ENCODE assay signal across 8 cellular contexts in the genomic region with DNA sequence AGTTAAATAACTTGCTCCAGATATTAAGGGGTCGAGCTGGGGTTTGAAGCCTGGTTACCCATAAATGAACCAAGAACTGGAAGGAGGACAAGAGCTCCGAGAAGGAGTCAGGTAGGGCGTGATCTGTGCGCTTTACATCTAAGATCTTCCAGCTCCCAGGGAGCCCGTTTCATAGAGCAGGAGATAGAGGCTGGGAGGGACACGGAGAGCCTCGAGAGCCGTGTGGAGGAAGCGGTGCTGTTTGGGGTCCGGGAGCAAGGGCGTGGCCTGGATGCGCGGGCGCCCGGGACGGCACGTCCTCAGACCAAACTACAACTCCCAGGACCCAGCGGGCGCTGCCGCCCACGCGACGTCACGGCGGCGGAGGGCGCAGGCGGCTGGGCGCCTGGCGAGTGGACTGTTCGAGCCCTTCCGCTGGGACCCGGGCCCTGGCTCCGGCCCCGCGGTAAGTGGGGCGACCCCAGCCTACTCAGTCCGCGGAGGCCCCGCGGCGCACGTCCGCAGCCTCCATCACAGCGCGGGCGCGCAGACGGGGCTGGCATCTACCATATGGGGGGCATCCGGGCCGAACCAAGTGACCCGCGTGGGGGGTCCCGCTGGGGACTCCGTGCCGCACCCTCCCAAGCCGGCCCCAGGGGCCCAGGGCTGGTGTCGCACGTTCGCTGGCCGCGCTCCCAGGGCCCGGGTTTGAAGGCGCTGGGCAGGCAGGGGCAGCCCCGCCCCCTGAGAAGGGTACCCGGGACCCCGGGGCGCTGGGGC. TPM values are rescaled to one million over a fixed set of nuclear protein-coding genes. Genes with fewer than 3 reads are reported as not detected.
DNase-seq lines count a peak whose midpoint lies in the region; ATAC-seq, FAIRE-seq and TF ChIP-seq lines count a peak whose summit lies in the region.

A gene (plus strand): TSS at position 352 of the 759 bp plus-strand sequence. CDS start 838 bp downstream, outside the sequence.

- peak; percentile 66 for ATAC-seq in GM21367 (IDR thresholded peaks at IDR 0.05; ENCODE audit: unreplicated experiment)
- peak; percentile 78 to 79 for ATAC-seq in naive B cell (ENCODE audit: low read depth in 2 of 2)

- H3K27ac ChIP-seq in Peyer's patch = peak within 1 kb of the TSS; percentile 77 to 84 (median 82)

- H3K36me3 ChIP-seq in Peyer's patch = peaks cover 0 to 37% (median 0%) of the 10 kb centered on the region in 3 donors

- H3K27me3 Mint-ChIP-seq in activated T-helper 1 cell treated with anti-CD3 and anti-CD28 coated beads, Interleukin-12 subunit alpha, Interleukin-12 subunit beta, Interleukin-2, Interleukin-4 antibody, amounts not matched to agents 30 ng/mL and 10 ng/mL and 1 ng/mL, durations not matched to agents 14 hours and 24 hours and 36 hours (ENCODE audit: insufficient read depth) = no peaks in the 10 kb centered on the region
- no peaks in the 10 kb centered on the region for H3K27me3 Mint-ChIP-seq in naive B cell

- TF ChIP-seq POLR2A in Peyer's patch (IDR thresholded peaks at IDR 0.05) = peak in 1 of 2 donors; percentile 50

- FAIRE-seq in D721Med (lab: Jason Lieb, UNC) (no peak), HTR-8/SVneo (lab: Jason Lieb, UNC) (peak; percentile 81)

- H3K4me1 Mint-ChIP-seq in activated T-helper 1 cell treated with anti-CD3 and anti-CD28 coated beads, Interleukin-12 subunit alpha, Interleukin-12 subunit beta, Interleukin-2, Interleukin-4 antibody, amounts not matched to agents 30 ng/mL and 10 ng/mL and 1 ng/mL, durations not matched to agents 14 hours and 24 hours and 36 hours (ENCODE audit: low read depth) = peaks cover 22% of the 10 kb centered on the region
- H3K4me1 Mint-ChIP-seq in naive B cell = peaks cover 18 to 32% (median 27%) of the 10 kb centered on the region in 3 donors

- H3K4me3 Mint-ChIP-seq in activated T-helper 1 cell treated with anti-CD3 and anti-CD28 coated beads, Interleukin-12 subunit alpha, Interleukin-12 subunit beta, Interleukin-2, Interleukin-4 antibody, amounts not matched to agents 30 ng/mL and 10 ng/mL and 1 ng/mL, durations not matched to agents 14 hours and 24 hours and 36 hours = peak within 1 kb of the TSS; percentile 84
- peak within 1 kb of the TSS; percentile 81 to 93 (median 87) for H3K4me3 Mint-ChIP-seq in naive B cell

- H3K27me3 ChIP-seq in Peyer's patch = no peaks in the 10 kb centered on the region

- H3K4me3 ChIP-seq in Peyer's patch = peak within 1 kb of the TSS; percentile 66 to 98 (median 84)

- intact Hi-C loops in activated T-helper 1 cell treated with anti-CD3 and anti-CD28 coated beads, Interleukin-12 subunit alpha, Interleukin-12 subunit beta, Interleukin-2, Interleukin-4 antibody, amounts not matched to agents 30 ng/mL and 10 ng/mL and 1 ng/mL, durations not matched to agents 14 hours and 24 hours and 36 hours (cut with micrococcal nuclease) = loop anchor here (2.0 to 5.0 kb wide), 5 partner anchors 13 to 351 kb away; a partner anchor contains a TSS

- no peaks in the 10 kb centered on the region for H3K9me3 Mint-ChIP-seq in activated T-helper 1 cell treated with anti-CD3 and anti-CD28 coated beads, Interleukin-12 subunit alpha, Interleukin-12 subunit beta, Interleukin-2, Interleukin-4 antibody, amounts not matched to agents 30 ng/mL and 10 ng/mL and 1 ng/mL, durations not matched to agents 14 hours and 24 hours and 36 hours
- no peaks in the 10 kb centered on the region for H3K9me3 Mint-ChIP-seq in naive B cell

- peak within 1 kb of the TSS; percentile 86 for H3K27ac Mint-ChIP-seq in activated T-helper 1 cell treated with anti-CD3 and anti-CD28 coated beads, Interleukin-12 subunit alpha, Interleukin-12 subunit beta, Interleukin-2, Interleukin-4 antibody, amounts not matched to agents 30 ng/mL and 10 ng/mL and 1 ng/mL, durations not matched to agents 14 hours and 24 hours and 36 hours
- H3K27ac Mint-ChIP-seq in naive B cell = peak within 1 kb of the TSS; percentile 62 to 91 (median 75)

- H3K4me1 ChIP-seq in Peyer's patch = peaks cover 0 to 23% (median 11%) of the 10 kb centered on the region in 4 donors

- TF ChIP-seq CTCF in D721Med (IDR thresholded peaks at IDR 0.05; ENCODE audit: insufficient read depth, missing control alignments) = no peak
- peak in 1 of 6 experiments; percentile 10 for TF ChIP-seq CTCF in Peyer's patch (IDR thresholded peaks at IDR 0.05)

- no peaks in the 10 kb centered on the region for H3K9me3 ChIP-seq in Peyer's patch

- peaks cover 21% of the 10 kb centered on the region for H3K36me3 Mint-ChIP-seq in activated T-helper 1 cell treated with anti-CD3 and anti-CD28 coated beads, Interleukin-12 subunit alpha, Interleukin-12 subunit beta, Interleukin-2, Interleukin-4 antibody, amounts not matched to agents 30 ng/mL and 10 ng/mL and 1 ng/mL, durations not matched to agents 14 hours and 24 hours and 36 hours (ENCODE audit: low read depth)
- no peaks in the 10 kb centered on the region for H3K36me3 Mint-ChIP-seq in naive B cell

- DNase-seq in D721Med (ENCODE audit: insufficient read length, low spot score) = peak; percentile 88
- peak; percentile 89 for DNase-seq in HTR-8/SVneo (ENCODE audit: insufficient read length, low spot score)
- DNase-seq in Peyer's patch = peak; percentile 68 to 89 (median 82)
- peak; percentile 69 for DNase-seq in activated T-helper 1 cell treated with anti-CD3 and anti-CD28 coated beads, Interleukin-12 subunit alpha, Interleukin-12 subunit beta, Interleukin-2, Interleukin-4 antibody, amounts not matched to agents 30 ng/mL and 10 ng/mL and 1 ng/mL, durations not matched to agents 14 hours and 24 hours and 36 hours (ENCODE audit: low spot score)
- peak; percentile 55 for DNase-seq in fibroblast of gingiva (ENCODE audit: low read depth)
- DNase-seq in naive B cell = peak; percentile 52
- peak; percentile 60 for DNase-seq in stimulated activated naive CD4-positive, alpha-beta T cell treated with Interleukin-2 at 50 U/mL for 16 hours (lab: John Stamatoyannopoulos, UW)

RNA-seq across cellular contexts. Expression of the gene that starts here (rescaled TPM):
- 10 to 100 TPM; 30.5 to 71.4 (median 41.8) TPM for total RNA-seq in Peyer's patch
- 43.6 and 44.8 TPM in 2 replicates for total RNA-seq in activated T-helper 1 cell treated with anti-CD3 and anti-CD28 coated beads, Interleukin-12 subunit alpha, Interleukin-12 subunit beta, Interleukin-2, Interleukin-4 antibody, amounts not matched to agents 30 ng/mL and 10 ng/mL and 1 ng/mL, durations not matched to agents 14 hours and 24 hours and 36 hours
- polyA plus RNA-seq in naive B cell (ENCODE audit: low read depth in 6 of 6) = 10 to 100 TPM; 23.1 to 41.2 (median 27.3) TPM

Comparison
In these comparisons a context has a peak if more than half of its experiments do, and no peak if none do; other contexts are left out.
1. Peak in every context shown above with its lines: DNase-seq, ATAC-seq, H3K4me3 ChIP-seq and H3K27ac ChIP-seq.